1 cellular context compared by ENCODE assay signal in genomic region chr12:19200261-19200660, GRCh38.
TF ChIP-seq lines count a peak whose summit lies in the region.

No MANE protein-coding gene starts in this region.

TF ChIP-seq in WTC11, 78 proteins besides CTCF, POLR2A, EP300 and RAD21 (continued from another document):
- TF ChIP-seq ERG (CRISPR knock-in tag; IDR thresholded peaks at IDR 0.05) (no peak), SOX15 (CRISPR knock-in tag; IDR thresholded peaks at IDR 0.05) (no peak), ZNF416 (CRISPR knock-in tag; IDR thresholded peaks at IDR 0.05) (no peak), ZBTB43 (CRISPR knock-in tag; IDR thresholded peaks at IDR 0.05) (no peak), ZBTB21 (CRISPR knock-in tag; IDR thresholded peaks at IDR 0.05; ENCODE audit: borderline replicate concordance) (no peak), E2F4 (CRISPR knock-in tag; IDR thresholded peaks at IDR 0.05; ENCODE audit: borderline replicate concordance, low read depth) (no peak)
- TF ChIP-seq, protein P1, sequence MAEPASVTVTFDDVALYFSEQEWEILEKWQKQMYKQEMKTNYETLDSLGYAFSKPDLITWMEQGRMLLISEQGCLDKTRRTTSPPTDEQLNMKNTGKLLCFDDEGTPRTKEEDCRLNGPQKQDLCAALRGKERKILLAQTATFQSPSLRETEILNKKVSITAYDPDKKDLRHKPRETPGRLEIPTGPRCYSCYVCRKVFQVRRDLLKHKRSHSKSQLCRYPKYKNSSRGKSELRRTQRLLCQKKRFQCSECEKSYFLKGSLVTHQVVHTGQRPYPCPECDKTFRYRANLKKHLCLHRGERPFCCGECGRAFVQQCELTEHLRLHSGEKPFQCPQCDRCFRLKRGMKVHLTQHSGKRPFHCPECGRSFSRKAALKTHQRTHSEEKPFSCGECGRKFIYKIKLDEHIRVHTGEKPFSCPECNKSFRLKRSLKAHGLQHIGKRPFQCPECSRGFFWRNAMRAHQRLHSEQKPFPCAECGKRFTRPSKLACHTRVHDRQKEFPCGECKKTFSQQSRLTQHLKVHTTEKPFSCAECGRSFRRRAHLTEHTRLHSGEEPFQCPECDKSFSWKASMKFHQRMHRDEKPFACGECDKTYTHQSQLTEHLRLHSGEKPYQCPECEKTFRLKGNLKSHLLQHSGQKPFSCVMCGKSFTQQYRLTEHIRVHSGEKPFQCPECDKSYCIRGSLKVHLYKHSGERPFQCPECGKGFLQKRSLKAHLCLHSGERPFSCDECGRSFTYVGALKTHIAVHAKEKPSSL (CRISPR knock-in tag; conservative IDR thresholded peaks at IDR 0.05): no peak
- TF ChIP-seq, protein P2, sequence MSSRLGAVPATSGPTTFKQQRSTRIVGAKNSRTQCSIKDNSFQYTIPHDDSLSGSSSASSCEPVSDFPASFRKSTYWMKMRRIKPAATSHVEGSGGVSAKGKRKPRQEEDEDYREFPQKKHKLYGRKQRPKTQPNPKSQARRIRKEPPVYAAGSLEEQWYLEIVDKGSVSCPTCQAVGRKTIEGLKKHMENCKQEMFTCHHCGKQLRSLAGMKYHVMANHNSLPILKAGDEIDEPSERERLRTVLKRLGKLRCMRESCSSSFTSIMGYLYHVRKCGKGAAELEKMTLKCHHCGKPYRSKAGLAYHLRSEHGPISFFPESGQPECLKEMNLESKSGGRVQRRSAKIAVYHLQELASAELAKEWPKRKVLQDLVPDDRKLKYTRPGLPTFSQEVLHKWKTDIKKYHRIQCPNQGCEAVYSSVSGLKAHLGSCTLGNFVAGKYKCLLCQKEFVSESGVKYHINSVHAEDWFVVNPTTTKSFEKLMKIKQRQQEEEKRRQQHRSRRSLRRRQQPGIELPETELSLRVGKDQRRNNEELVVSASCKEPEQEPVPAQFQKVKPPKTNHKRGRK (CRISPR knock-in tag; IDR thresholded peaks at IDR 0.05; ENCODE audit: borderline replicate concordance): no peak
